Comparison of ENCODE assay signal across 19 cellular contexts in genomic region chr20:32886652-32887051, GRCh38. TPM values are rescaled to one million over a fixed set of nuclear protein-coding genes. Genes with fewer than 3 reads are reported as not detected.
A peak's percentile ranks its signal among the peaks of the same experiment; 100 is the strongest.
DNase-seq lines count a peak whose midpoint lies in the region; ATAC-seq, FAIRE-seq and TF ChIP-seq lines count a peak whose summit lies in the region.
"Had no signal": no experiment of that assay in that cellular context is flagged by ENCODE, and none has a peak within 500 bp of the region (broad histone marks: within the 10 kb centered on the region; RNA-seq: fewer than 3 reads in every experiment).

No MANE protein-coding gene starts in this region.

- TF ChIP-seq RAD21 in H1 (IDR thresholded peaks at IDR 0.05 in 1 of 2, conservative IDR thresholded peaks at IDR 0.05 in 1 of 2; ENCODE audit: low read depth in 2 of 2, low read length in 2 of 2): no peak

- H3K9me3 ChIP-seq in heart left ventricle (no peaks in the 10 kb centered on the region), H1 (ENCODE audit: insufficient read depth in 2 of 2, low read depth in 1 of 2, low read length in 1 of 2) (no peaks in the 10 kb centered on the region), neural progenitor cell (ENCODE audit: low read depth) (no peaks in the 10 kb centered on the region)
- no peaks in the 10 kb centered on the region for H3K9me3 ChIP-seq in naive thymus-derived CD4-positive, alpha-beta T cell (ENCODE audit: control insufficient read depth in 2 of 3, low read length in 3 of 3)

- H4K8ac ChIP-seq in H1 (ENCODE audit: extremely low read depth, insufficient read depth, low read length): no peak overlapping the region

- H3K4me3 ChIP-seq in heart left ventricle: no peak overlapping the region
- H3K4me3 ChIP-seq in H1 (ENCODE audit: extremely low read depth in 1 of 4, insufficient read depth in 2 of 4, low read depth in 3 of 4, low read length in 4 of 4): no peak overlapping the region
- no peak overlapping the region for H3K4me3 ChIP-seq in neural progenitor cell
- H3K4me3 ChIP-seq in naive thymus-derived CD4-positive, alpha-beta T cell (ENCODE audit: low read length): no peak overlapping the region

- H3K4me2 ChIP-seq in H1 (ENCODE audit: insufficient read depth in 1 of 2, low read depth in 2 of 2, low read length in 2 of 2) (no peak overlapping the region), neural progenitor cell (no peak overlapping the region)

- H3K18ac ChIP-seq in H1 (ENCODE audit: extremely low read depth, low read length): peak overlapping the region; percentile 19; the same call in 1 of the 2 replicates

- ATAC-seq in Right ventricle myocardium inferior: no peak
- ATAC-seq in heart left ventricle: no peak
- ATAC-seq in naive thymus-derived CD4-positive, alpha-beta T cell: no peak

- H3K79me2 ChIP-seq in H1 (ENCODE audit: control insufficient read depth in 1 of 2, insufficient read depth in 2 of 2, low read length in 2 of 2) (no peaks in the 10 kb centered on the region), neural progenitor cell (ENCODE audit: low read depth) (no peaks in the 10 kb centered on the region)

- CTCF ChIA-PET in H1 (lab: Charles Lee; ENCODE audit: partially characterized antibody): interaction anchor here (1.1 to 2.9 kb wide), 5 partner anchors 15 to 214 kb away, joined by 3 to 15 read pairs (median 4); no protein-coding TSS in a partner anchor
- CTCF ChIA-PET in naive thymus-derived CD4-positive, alpha-beta T cell (lab: Charles Lee): no interaction called here

- no peak overlapping the region for H3K4ac ChIP-seq in H1 (replicated peaks; ENCODE audit: insufficient read length, low read depth, low read length)

- H3K27ac ChIP-seq in heart left ventricle: no peak overlapping the region
- H3K27ac ChIP-seq in H1 (ENCODE audit: low read depth, low read length): no peak overlapping the region
- no peak overlapping the region for H3K27ac ChIP-seq in neural progenitor cell
- H3K27ac ChIP-seq in naive thymus-derived CD4-positive, alpha-beta T cell (ENCODE audit: low read depth, low read length): no peak overlapping the region
- H3K27ac ChIP-seq: 22Rv1 had no signal

- no peak overlapping the region for H3K14ac ChIP-seq in H1 (ENCODE audit: insufficient read length)

- no peak for TF ChIP-seq EP300 in H1 (IDR thresholded peaks at IDR 0.05; ENCODE audit: borderline replicate concordance in 1 of 2, low read depth in 2 of 2, low read length in 2 of 2)

- peak overlapping the region; percentile 82; the same call in 1 of the 2 replicates for H2AK5ac ChIP-seq in H1 (ENCODE audit: low read depth, low read length)

- H3K27ac Mint-ChIP-seq in neural progenitor cell: no peak overlapping the region
- no peak overlapping the region for H3K27ac Mint-ChIP-seq in naive thymus-derived CD4-positive, alpha-beta T cell
- H3K27ac Mint-ChIP-seq: CD4-positive, CD25-positive, alpha-beta regulatory T cell had no signal

- peak overlapping the region; percentile 14 for H4K91ac ChIP-seq in H1 (replicated peaks; ENCODE audit: insufficient read length, low read length)

- H2BK15ac ChIP-seq in H1 (ENCODE audit: low read length): peak overlapping the region; percentile 93; the same call in 1 of the 2 replicates

- H4K5ac ChIP-seq in H1 (ENCODE audit: insufficient read length, low read depth, low read length): no peak overlapping the region

- 59 to 81% (median 64%) methylated on average over 3 of the region's 3 CpGs for WGBS in heart left ventricle, 4 donors
- 55% methylated on average over 2 of the region's 3 CpGs; no CpG with 5 or more reads in 1 of the 2 experiments for WGBS in H1 (ENCODE audit: extremely low coverage in 1 of 2, insufficient coverage in 1 of 2, insufficient read length in 1 of 2, insufficient replicate concordance in 2 of 2, low coverage in 1 of 2, low lambda C conversion rate in 2 of 2, missing lambda C conversion rate in 1 of 2), 2 experiments

- H3F3A ChIP-seq in neural progenitor cell (ENCODE audit: low read depth): no peaks in the 10 kb centered on the region

- no peak for FAIRE-seq in H1 (lab: Jason Lieb, UNC)
- FAIRE-seq: GM12892, GM19239, H54 had no signal

- POLR2A ChIA-PET in H1 (lab: Charles Lee; ENCODE audit: partially characterized antibody): interaction anchor here (0.9 to 1.0 kb wide), 2 partner anchors 28 to 76 kb away, joined by 3 to 4 read pairs; no protein-coding TSS in a partner anchor
- POLR2A ChIA-PET in naive thymus-derived CD4-positive, alpha-beta T cell (lab: Charles Lee): no interaction called here

- TF ChIP-seq POLR2A in heart left ventricle (IDR thresholded peaks at IDR 0.05) (no peak), H1 (IDR thresholded peaks at IDR 0.05; ENCODE audit: control extremely low read depth in 1 of 2, low read depth in 2 of 2, low read length in 2 of 2) (no peak)

- no peaks in the 10 kb centered on the region for H3K36me3 Mint-ChIP-seq in neural progenitor cell
- H3K36me3 Mint-ChIP-seq in naive thymus-derived CD4-positive, alpha-beta T cell: peaks cover 0 to 15% (median 0%) of the 10 kb centered on the region in 5 donors
- H3K36me3 Mint-ChIP-seq: CD4-positive, CD25-positive, alpha-beta regulatory T cell had no signal

- H3K23ac ChIP-seq in H1 (ENCODE audit: insufficient read length): no peak overlapping the region

- peak overlapping the region; percentile 61; the same call in 1 of the 2 replicates for H2BK5ac ChIP-seq in H1 (ENCODE audit: low read depth, low read length)

- H4K20me1 ChIP-seq in H1 (replicated peaks in 1 of 2; ENCODE audit: control insufficient read depth in 1 of 2, insufficient read depth in 2 of 2, low read length in 2 of 2) (no peaks in the 10 kb centered on the region), neural progenitor cell (ENCODE audit: low read depth) (no peaks in the 10 kb centered on the region)

- no peaks in the 10 kb centered on the region for H3K79me1 ChIP-seq in H1 (ENCODE audit: low read depth, low read length)

- H3K36me3 ChIP-seq in heart left ventricle: no peaks in the 10 kb centered on the region
- H3K36me3 ChIP-seq in H1 (ENCODE audit: control insufficient read depth in 2 of 4, insufficient read depth in 4 of 4, low read length in 3 of 4): no peaks in the 10 kb centered on the region
- no peaks in the 10 kb centered on the region for H3K36me3 ChIP-seq in neural progenitor cell
- peaks cover 0 to 6% (median 0%) of the 10 kb centered on the region in 3 experiments for H3K36me3 ChIP-seq in naive thymus-derived CD4-positive, alpha-beta T cell (ENCODE audit: control insufficient read depth in 2 of 3, insufficient read depth in 3 of 3, low read length in 3 of 3)

- H3K27me3 Mint-ChIP-seq in neural progenitor cell (ENCODE audit: insufficient read depth, low read depth): peaks cover 7% of the 10 kb centered on the region
- no peaks in the 10 kb centered on the region for H3K27me3 Mint-ChIP-seq in naive thymus-derived CD4-positive, alpha-beta T cell
- H3K27me3 Mint-ChIP-seq: CD4-positive, CD25-positive, alpha-beta regulatory T cell had no signal

- peak; percentile 45 for DNase-seq in Right ventricle myocardium inferior (ENCODE audit: missing footprints)
- no peak for DNase-seq in heart left ventricle
- no peak for DNase-seq in H1 (ENCODE audit: low read depth in 1 of 2, low spot score in 2 of 2)
- DNase-seq in neural progenitor cell (ENCODE audit: low spot score): no peak
- DNase-seq in ecto neural progenitor cell (ENCODE audit: low spot score): no peak
- DNase-seq in DMS114 treated with DMSO at 0.1 percent for 48 hours (lab: John Stamatoyannopoulos, UW; ENCODE audit: unreplicated experiment): no peak
- DNase-seq in naive thymus-derived CD4-positive, alpha-beta T cell: no peak
- DNase-seq: CD4-positive, CD25-positive, alpha-beta regulatory T cell; DMS79 treated with DMSO at 0.1 percent for 48 hours; EL; GDM1; IMR-90; KBM-7 had no signal

- H3K56ac ChIP-seq in H1 (replicated peaks; ENCODE audit: insufficient read length, low read depth, low read length): no peak overlapping the region

- peak overlapping the region; percentile 57; the same call in 1 of the 2 replicates for H2AFZ ChIP-seq in H1 (ENCODE audit: low read length)
- H2AFZ ChIP-seq in neural progenitor cell (replicated peaks): peak overlapping the region; percentile 2

- peak overlapping the region; percentile 67; the same call in 1 of the 2 replicates for H2BK20ac ChIP-seq in H1 (ENCODE audit: low read length)

- no peaks in the 10 kb centered on the region for H3K27me3 ChIP-seq in heart left ventricle
- H3K27me3 ChIP-seq in H1 (replicated peaks in 1 of 4; ENCODE audit: control insufficient read depth in 3 of 4, extremely low read depth in 1 of 4, insufficient read depth in 3 of 4, low read length in 3 of 4): no peaks in the 10 kb centered on the region
- no peaks in the 10 kb centered on the region for H3K27me3 ChIP-seq in neural progenitor cell
- no peaks in the 10 kb centered on the region for H3K27me3 ChIP-seq in naive thymus-derived CD4-positive, alpha-beta T cell (ENCODE audit: control insufficient read depth in 2 of 2, insufficient read depth in 2 of 2, low read length in 2 of 2)

- intact Hi-C loops in Right ventricle myocardium inferior (cut with DNase I) (no loop called here), heart left ventricle (cut with DNase I) (no loop called here)
- intact Hi-C loops in naive thymus-derived CD4-positive, alpha-beta T cell (cut with micrococcal nuclease): no loop called here

- no peak overlapping the region for H2BK120ac ChIP-seq in H1 (replicated peaks; ENCODE audit: low read depth, low read length)

- no peaks in the 10 kb centered on the region for H3K4me1 ChIP-seq in heart left ventricle
- peaks cover 0 to 8% (median under 1%) of the 10 kb centered on the region in 4 experiments; a peak in 3 of 7 replicates for H3K4me1 ChIP-seq in H1 (replicated peaks in 1 of 4; ENCODE audit: control insufficient read depth in 3 of 4, insufficient read depth in 4 of 4, low read length in 3 of 4)
- peaks cover 8% of the 10 kb centered on the region for H3K4me1 ChIP-seq in neural progenitor cell
- H3K4me1 ChIP-seq in naive thymus-derived CD4-positive, alpha-beta T cell (ENCODE audit: control insufficient read depth in 2 of 2, insufficient read depth in 2 of 2, low read length in 2 of 2): no peaks in the 10 kb centered on the region

- peaks cover 11% of the 10 kb centered on the region for H3K4me1 Mint-ChIP-seq in neural progenitor cell
- no peaks in the 10 kb centered on the region for H3K4me1 Mint-ChIP-seq in naive thymus-derived CD4-positive, alpha-beta T cell
- H3K4me1 Mint-ChIP-seq: CD4-positive, CD25-positive, alpha-beta regulatory T cell had no signal

- H3K4me3 Mint-ChIP-seq in neural progenitor cell: no peak overlapping the region
- no peak overlapping the region for H3K4me3 Mint-ChIP-seq in naive thymus-derived CD4-positive, alpha-beta T cell
- H3K4me3 Mint-ChIP-seq: CD4-positive, CD25-positive, alpha-beta regulatory T cell had no signal

- peak overlapping the region; percentile 85; the same call in 1 of the 2 replicates for H2BK12ac ChIP-seq in H1 (ENCODE audit: low read depth, low read length)

- H3K9me3 Mint-ChIP-seq in neural progenitor cell: no peaks in the 10 kb centered on the region
- H3K9me3 Mint-ChIP-seq in naive thymus-derived CD4-positive, alpha-beta T cell: no peaks in the 10 kb centered on the region

- H3K23me2 ChIP-seq in H1 (ENCODE audit: low read depth, low read length): no peaks in the 10 kb centered on the region

- no peak for TF ChIP-seq CTCF in heart left ventricle (IDR thresholded peaks at IDR 0.05)
- no peak for TF ChIP-seq CTCF in H1 (IDR thresholded peaks at IDR 0.05; ENCODE audit: control extremely low read depth in 1 of 3, insufficient read depth in 1 of 3, low read depth in 1 of 3, low read length in 3 of 3)
- TF ChIP-seq CTCF in neural progenitor cell (IDR thresholded peaks at IDR 0.05): no peak

- no peak overlapping the region for H3K9ac ChIP-seq in H1 (replicated peaks in 1 of 4; ENCODE audit: extremely low read depth in 1 of 4, low read depth in 3 of 4, low read length in 3 of 4)
- no peak overlapping the region for H3K9ac ChIP-seq in neural progenitor cell

RNA-seq across cellular contexts. Expression of gene EFCAB8, which starts 27.9 kb away (rescaled TPM):
- 0.43 TPM for total RNA-seq in Right ventricle myocardium inferior
- total RNA-seq in heart left ventricle: under 1 TPM in 2 of 9 donors, not detected in 7; 0.08 to 0.29 TPM
- polyA plus RNA-seq in heart left ventricle: under 1 TPM in 1 of 2 donors, not detected in 1; 0.03 TPM
- 0.20 TPM in 1 of 2 replicates, not detected in the other for total RNA-seq in H1 (2021; fragmentation: NEBNext Ultra II Directional; extraction: Animal tissue kit (Norgen Biotek cat#: 25700))
- polyA plus RNA-seq in H1 (2011; rRNA removed): 0.02 and 0.06 TPM in 2 replicates
- 0.10 TPM for polyA plus RNA-seq in H1 (2011; cell fraction: cytosol; rRNA removed)
- 0.30 TPM for polyA plus RNA-seq in H1 (2011; cell fraction: nucleus; rRNA removed)
- 0.04 to 0.05 TPM in 2 of 4 replicates, not detected in the others for polyA plus RNA-seq in H1 (2012, experiment 1 of 2)
- polyA plus RNA-seq in H1 (2012, experiment 2 of 2): not detected
- 0.12 TPM for polyA plus RNA-seq in H1 (2013, experiment 1 of 2)
- polyA plus RNA-seq in H1 (2013, experiment 2 of 2): 0.13 TPM
- polyA minus RNA-seq in H1 (2011; rRNA and poly(A)+ RNA removed): 0.24 and 0.79 TPM in 2 replicates
- not detected for polyA minus RNA-seq in H1 (2011; cell fraction: cytosol; rRNA and poly(A)+ RNA removed)
- 0.90 TPM for polyA minus RNA-seq in H1 (2011; cell fraction: nucleus; rRNA and poly(A)+ RNA removed)
- not detected in 2 replicates for total RNA-seq in neural progenitor cell (ENCODE audit: low replicate concordance)
- 1 to 10 TPM in 3 of 5 experiments, under 1 TPM in 2; 0.46 to 2.8 (median 2.0) TPM for total RNA-seq in naive thymus-derived CD4-positive, alpha-beta T cell
- polyA plus RNA-seq in naive thymus-derived CD4-positive, alpha-beta T cell: under 1 TPM in 1 of 2 donors, not detected in 1; 0.12 TPM
- total RNA-seq: A673, IMR-90 had no signal
- polyA plus RNA-seq: BJ; CD4-positive, CD25-positive, alpha-beta regulatory T cell; IMR-90 had no signal
